Comparison of ENCODE assay signal across 8 cellular contexts in genomic region chr2:112542123-112542973, GRCh38. TPM values are rescaled to one million over a fixed set of nuclear protein-coding genes. Genes with fewer than 3 reads are reported as not detected.
DNase-seq lines count a peak whose midpoint lies in the region; ATAC-seq and TF ChIP-seq lines count a peak whose summit lies in the region.

POLR1B (plus strand) TSS chr2:112542465; CDS start chr2:112542495, 30 bp downstream.

- DNase-seq in GM03348 (ENCODE audit: low spot score) (peak; percentile 90), HAP-1 (ENCODE audit: low spot score in 2 of 2) (peak; percentile 78 to 90), M059J (ENCODE audit: low read depth) (peak; percentile 87), SJCRH30 (peak; percentile 81 to 84), superior temporal gyrus (ENCODE audit: extremely low spot score) (peak; percentile 92)
- peak; percentile 77 for DNase-seq in activated naive CD4-positive, alpha-beta T cell treated with Interleukin-2 at 50 U/mL for 16 hours

- peak within 1 kb of the TSS; percentile 82 for H3K27ac ChIP-seq in SJCRH30
- peak within 1 kb of the TSS; percentile 82 to 90 (median 86) for H3K27ac ChIP-seq in gastroesophageal sphincter
- peak within 1 kb of the TSS; percentile 91 for H3K27ac ChIP-seq in neutrophil

- peak in 1 of 2 donors; percentile 27 for TF ChIP-seq POLR2A in gastroesophageal sphincter (IDR thresholded peaks at IDR 0.05)

- TF ChIP-seq EP300 in gastroesophageal sphincter (IDR thresholded peaks at IDR 0.05), result no peak

- WGBS in gastroesophageal sphincter (ENCODE audit: low coverage in 1 of 2), 2 donors, result 0 to 1% methylated on average over 14 to 19 of the region's 66 CpGs

- peak within 1 kb of the TSS; percentile 88 for H3K4me3 ChIP-seq in HAP-1
- H3K4me3 ChIP-seq in SJCRH30, result peak within 1 kb of the TSS; percentile 85
- peak within 1 kb of the TSS; percentile 65 to 91 for H3K4me3 ChIP-seq in gastroesophageal sphincter
- H3K4me3 ChIP-seq in neutrophil (ENCODE audit: low read depth in 1 of 2, low read length in 1 of 2), result peak within 1 kb of the TSS; percentile 88 to 91

- H3K27me3 ChIP-seq in HAP-1 (ENCODE audit: low read depth) (no peaks in the 10 kb centered on the region), SJCRH30 (no peaks in the 10 kb centered on the region), gastroesophageal sphincter (no peaks in the 10 kb centered on the region), neutrophil (no peaks in the 10 kb centered on the region)

- peaks cover 10% of the 10 kb centered on the region for H3K4me1 ChIP-seq in HAP-1
- no peaks in the 10 kb centered on the region for H3K4me1 ChIP-seq in SJCRH30
- peaks cover 0 to 25% (median 4%) of the 10 kb centered on the region in 3 donors for H3K4me1 ChIP-seq in gastroesophageal sphincter
- H3K4me1 ChIP-seq in neutrophil (ENCODE audit: control insufficient read depth in 1 of 2, insufficient read depth in 1 of 2, low read depth in 1 of 2, low read length in 1 of 2), result peaks cover 22% of the 10 kb centered on the region in 2 experiments

- ATAC-seq in gastroesophageal sphincter, result peak; percentile 91

- TF ChIP-seq CTCF in gastroesophageal sphincter (IDR thresholded peaks at IDR 0.05) (no peak), neutrophil (IDR thresholded peaks at IDR 0.05) (no peak)

- H3K36me3 ChIP-seq in HAP-1 (replicated peaks), result peaks cover 19% of the 10 kb centered on the region
- H3K36me3 ChIP-seq in SJCRH30, result peaks cover 7% of the 10 kb centered on the region
- peaks cover 0 to 11% of the 10 kb centered on the region in 2 donors for H3K36me3 ChIP-seq in gastroesophageal sphincter
- no peaks in the 10 kb centered on the region for H3K36me3 ChIP-seq in neutrophil

- in situ Hi-C loops in HAP-1 (cut with MboI; ENCODE audit: low sequenced_read_pairs), result no loop called here

- H3K9me3 ChIP-seq in HAP-1 (no peaks in the 10 kb centered on the region; the same call in 1 of the 2 replicates), SJCRH30 (replicated peaks) (no peaks in the 10 kb centered on the region), gastroesophageal sphincter (no peaks in the 10 kb centered on the region), neutrophil (no peaks in the 10 kb centered on the region)

RNA-seq across cellular contexts. Expression of gene POLR1B, which starts in this region (rescaled TPM):
- 11.9 and 13.5 TPM in 2 replicates for total RNA-seq in M059J (2014; rRNA removed; shearing (Covaris generic))
- total RNA-seq in SJCRH30 (2014; rRNA removed; shearing (Covaris generic)), result 30.3 and 37.5 TPM in 2 replicates
- 10 to 100 TPM; 11.7 to 21.5 (median 13.3) TPM for total RNA-seq in gastroesophageal sphincter

Comparison
In these comparisons a context has a peak if more than half of its experiments do, and no peak if none do; other contexts are left out.
1. Peak in every context shown above with its lines: DNase-seq, ATAC-seq, H3K4me3 ChIP-seq and H3K27ac ChIP-seq.